29 cellular contexts compared by ENCODE assay signal in genomic region chr13:57820924-57821323, GRCh38.
"Had no signal": no experiment of that assay in that cellular context is flagged by ENCODE, and none has a peak within 500 bp of the region (broad histone marks: within the 10 kb centered on the region; RNA-seq: fewer than 3 reads in every experiment).

No MANE protein-coding gene starts in this region.

- DNase-seq: naive thymus-derived CD4-positive, alpha-beta T cell; natural killer cell; nucleus accumbens; retina; right cardiac atrium; right lobe of liver; spleen; stimulated activated CD4-positive, alpha-beta T cell treated with anti-CD3 and anti-CD28 coated beads, Interleukin-12 subunit alpha, Interleukin-12 subunit beta, amount 100 ng/mL, for 4 hours; stimulated activated CD4-positive, alpha-beta T cell treated with anti-CD3 and anti-CD28 coated beads, Interleukin-1b, Interleukin-23, amount 100 ng/mL, for 48 hours; stimulated activated CD4-positive, alpha-beta T cell treated with anti-CD3 and anti-CD28 coated beads, Interleukin-4, amount 100 ng/mL, for 1 hour; stimulated activated CD4-positive, alpha-beta T cell treated with anti-CD3 and anti-CD28 coated beads, Interleukin-4, amount 100 ng/mL, for 4 hours; stimulated activated CD8-positive, alpha-beta memory T cell treated with anti-CD3 and anti-CD28 coated beads, Interleukin-4, amount 100 ng/mL, for 48 hours; stimulated activated naive B cell treated with anti-CD40 and anti-IgM and Interleukin-4, amounts not matched to agents 10 μg/mL and 1 μg/mL and 100 μg/mL, for 72 hours; stimulated activated naive CD4-positive, alpha-beta T cell treated with Interleukin-2 at 50 U/mL for 16 hours; stomach; thyroid gland; trophoblast cell had no signal

- ATAC-seq: naive thymus-derived CD4-positive, alpha-beta T cell; natural killer cell; pancreas; right cardiac atrium; stimulated activated naive B cell treated with anti-CD40 and anti-IgM and Interleukin-4, amounts not matched to agents 10 μg/mL and 1 μg/mL and 100 μg/mL, for 72 hours had no signal

- H3K4me1 Mint-ChIP-seq: naive thymus-derived CD4-positive, alpha-beta T cell; natural killer cell; stimulated activated naive B cell treated with anti-CD40 and anti-IgM and Interleukin-4, amounts not matched to agents 10 μg/mL and 1 μg/mL and 100 μg/mL, for 72 hours had no signal

- H3K4me2 ChIP-seq: neural progenitor cell, smooth muscle cell had no signal

- H3K27ac ChIP-seq: neural progenitor cell, neutrophil, pancreas, prostate gland, right lobe of liver, skin epidermis, spleen, stomach, thoracic aorta, thyroid gland, tibial nerve, upper lobe of left lung, vagina had no signal

- H3K9ac ChIP-seq: neural progenitor cell had no signal

- H3K9me3 Mint-ChIP-seq: neural progenitor cell had no signal

- H3K36me3 Mint-ChIP-seq: naive thymus-derived CD4-positive, alpha-beta T cell; natural killer cell; neural progenitor cell; stimulated activated naive B cell treated with anti-CD40 and anti-IgM and Interleukin-4, amounts not matched to agents 10 μg/mL and 1 μg/mL and 100 μg/mL, for 72 hours had no signal

- H2AFZ ChIP-seq: neural progenitor cell had no signal

- H3K4me3 Mint-ChIP-seq: naive thymus-derived CD4-positive, alpha-beta T cell; natural killer cell; nephron; neural progenitor cell; stimulated activated naive B cell treated with anti-CD40 and anti-IgM and Interleukin-4, amounts not matched to agents 10 μg/mL and 1 μg/mL and 100 μg/mL, for 72 hours; stimulated activated naive CD8-positive, alpha-beta T cell treated with anti-CD3 and anti-CD28 coated beads, Interleukin-15, Interleukin-2, amounts not matched to agents 100 ng/mL and 50 ng/mL, for 24 hours had no signal

- H3K36me3 ChIP-seq: neural progenitor cell, neutrophil, pancreas, prostate gland, right lobe of liver, spleen, stomach, thoracic aorta, thyroid gland, upper lobe of left lung, vagina had no signal

- H3K27me3 ChIP-seq: neural progenitor cell, neutrophil, pancreas, right lobe of liver, spleen, stomach, thyroid gland, tibial nerve, upper lobe of left lung, vagina had no signal

- H3K27me3 Mint-ChIP-seq: naive thymus-derived CD4-positive, alpha-beta T cell; stimulated activated naive B cell treated with anti-CD40 and anti-IgM and Interleukin-4, amounts not matched to agents 10 μg/mL and 1 μg/mL and 100 μg/mL, for 72 hours; stimulated activated naive CD8-positive, alpha-beta T cell treated with anti-CD3 and anti-CD28 coated beads, Interleukin-15, Interleukin-2, amounts not matched to agents 100 ng/mL and 50 ng/mL, for 24 hours had no signal

- H3K4me3 ChIP-seq: neural progenitor cell, pancreas, prostate gland, right lobe of liver, skin epidermis, smooth muscle cell, spleen, stomach, thoracic aorta, thyroid gland, tibial nerve, upper lobe of left lung, vagina had no signal

- H3K9me3 ChIP-seq: neutrophil, pancreas, prostate gland, right lobe of liver, stomach, thoracic aorta, thyroid gland, tibial nerve, upper lobe of left lung, vagina had no signal

- H3K27ac Mint-ChIP-seq: naive thymus-derived CD4-positive, alpha-beta T cell; natural killer cell; nephron; neural progenitor cell; stimulated activated naive B cell treated with anti-CD40 and anti-IgM and Interleukin-4, amounts not matched to agents 10 μg/mL and 1 μg/mL and 100 μg/mL, for 72 hours; stimulated activated naive CD8-positive, alpha-beta T cell treated with anti-CD3 and anti-CD28 coated beads, Interleukin-15, Interleukin-2, amounts not matched to agents 100 ng/mL and 50 ng/mL, for 24 hours had no signal

- H3K4me1 ChIP-seq: pancreas, prostate gland, right lobe of liver, spleen, stomach, thyroid gland, tibial nerve, upper lobe of left lung, vagina had no signal
